18 cellular contexts compared by ENCODE assay signal in the genomic region with DNA sequence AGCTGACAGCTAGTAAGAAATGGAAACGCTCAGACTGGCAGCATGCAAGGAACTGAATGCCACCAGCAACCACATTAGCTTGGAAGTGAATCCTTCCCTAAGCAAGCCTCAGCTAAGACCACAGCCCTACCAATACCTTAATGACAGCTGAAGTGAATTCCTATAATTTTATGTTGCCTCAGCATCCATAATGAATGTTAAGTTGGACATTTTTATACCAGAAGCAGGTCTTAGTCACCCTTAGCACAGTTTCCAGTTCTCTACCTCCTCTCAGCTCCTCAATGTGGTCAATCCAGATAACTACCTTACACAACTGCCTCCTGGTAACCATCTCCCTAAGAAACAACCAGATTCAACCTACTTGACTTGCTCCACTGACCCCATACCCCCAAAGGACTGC.
"Had no signal": no experiment of that assay in that cellular context is flagged by ENCODE, and none has a peak within 500 bp of the region (broad histone marks: within the 10 kb centered on the region; RNA-seq: fewer than 3 reads in every experiment).

No MANE protein-coding gene starts in this region.

- H3K27me3 Mint-ChIP-seq: effector memory CD8-positive, alpha-beta T cell had no signal

- H3K4me1 ChIP-seq: lower lobe of right lung, parathyroid adenoma, thyroid gland had no signal

- H3K4me1 Mint-ChIP-seq: nephron had no signal

- H3K36me3 ChIP-seq: lower lobe of right lung, thyroid gland had no signal

- H3K4me3 Mint-ChIP-seq: effector memory CD8-positive, alpha-beta T cell; nephron; T-helper 1 cell treated with Interleukin-12 subunit alpha and Interleukin-12 subunit beta and Interleukin-4 antibody, amounts not matched to agents 30 μg/mL and 1 μg/mL, for 36 hours had no signal

- H3K9me3 Mint-ChIP-seq: effector memory CD8-positive, alpha-beta T cell; T-helper 1 cell treated with Interleukin-12 subunit alpha and Interleukin-12 subunit beta and Interleukin-4 antibody, amounts not matched to agents 30 μg/mL and 1 μg/mL, for 36 hours had no signal

- ATAC-seq: effector memory CD8-positive, alpha-beta T cell; lower lobe of right lung had no signal

- H3K27me3 ChIP-seq: thyroid gland had no signal

- H3K4me3 ChIP-seq: lower lobe of right lung, thyroid gland had no signal

- H3K27ac Mint-ChIP-seq: nephron; T-helper 1 cell treated with Interleukin-12 subunit alpha and Interleukin-12 subunit beta and Interleukin-4 antibody, amounts not matched to agents 30 μg/mL and 1 μg/mL, for 36 hours had no signal

- DNase-seq: activated CD4-positive, alpha-beta T cell treated with anti-CD3 and anti-CD28 coated beads for 1 hour; activated CD8-positive, alpha-beta memory T cell treated with anti-CD3 and anti-CD28 coated beads for 24 hours; activated CD8-positive, alpha-beta memory T cell treated with anti-CD3 and anti-CD28 coated beads, Interleukin-2, amount 50 U/mL, for 48 hours; activated effector memory CD4-positive, alpha-beta T cell treated with anti-CD3 and anti-CD28 coated beads, Interleukin-2, amount 50 U/mL, for 16 hours; activated naive CD4-positive, alpha-beta T cell treated with anti-CD3 and anti-CD28 coated beads, Interleukin-2, amount 50 U/mL, for 16 hours; activated T-cell treated with anti-CD3 and anti-CD28 coated beads, Interleukin-2, amount 50 U/mL, for 48 hours; effector memory CD8-positive, alpha-beta T cell; foreskin melanocyte; hypothalamus; islet precursor cell; lower lobe of right lung; stimulated activated CD4-positive, alpha-beta T cell treated with anti-CD3 and anti-CD28 coated beads, Interleukin-12 subunit alpha, Interleukin-12 subunit beta, amount 100 ng/mL, for 4 hours; stimulated activated CD4-positive, alpha-beta T cell treated with anti-CD3 and anti-CD28 coated beads, Interleukin-1b, Interleukin-23, amount 100 ng/mL, for 48 hours; stimulated activated naive CD4-positive, alpha-beta T cell treated with Interleukin-2 at 50 U/mL for 16 hours; thyroid gland had no signal

- H3K9me3 ChIP-seq: lower lobe of right lung, thyroid gland had no signal
